ENCODE assay signal across 8 cellular contexts in the genomic region with DNA sequence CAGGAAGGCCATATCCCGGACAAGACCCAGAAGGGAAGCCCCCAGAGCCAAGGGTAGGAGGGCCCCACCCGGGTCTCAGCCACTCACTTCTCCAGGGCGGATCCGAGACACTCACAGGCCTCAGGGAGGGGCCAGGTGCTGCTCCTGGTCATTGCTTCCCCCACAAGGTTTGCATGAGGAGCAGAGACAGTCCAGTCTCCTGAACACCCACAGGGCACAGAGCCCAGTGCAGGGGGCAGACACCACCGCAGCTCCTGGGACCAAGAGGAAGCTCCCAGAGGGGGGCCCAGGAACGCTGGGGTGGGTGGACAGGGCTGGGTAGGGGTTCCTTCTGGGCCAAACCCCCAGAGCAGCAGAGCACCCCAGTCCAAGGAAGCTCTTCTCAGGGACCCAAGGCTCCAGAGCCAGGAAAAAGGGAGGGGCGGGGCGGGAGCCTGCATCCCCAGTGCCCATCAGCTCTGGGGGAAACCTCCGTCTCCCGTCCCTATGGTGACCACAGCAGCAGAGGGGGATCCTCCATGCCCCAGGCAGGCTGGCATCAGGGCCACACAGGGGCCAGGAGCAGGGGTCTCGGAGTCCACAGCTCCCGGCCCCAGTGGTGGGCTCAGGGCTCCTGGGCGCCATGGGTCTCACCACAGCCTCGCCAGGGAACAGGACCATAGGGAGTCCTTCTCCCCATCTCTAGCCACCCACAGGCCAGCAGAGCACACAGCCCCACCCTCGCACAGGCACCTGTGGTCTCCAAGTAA. TPM values are rescaled to one million over a fixed set of nuclear protein-coding genes. Genes with fewer than 3 reads are reported as not detected.
A peak's percentile ranks its signal among the peaks of the same experiment; 100 is the strongest.
DNase-seq lines count a peak whose midpoint lies in the region; ATAC-seq lines count a peak whose summit lies in the region.

No MANE protein-coding gene starts in this region.

- no peak for DNase-seq in T-helper 2 cell treated with Interferon-gamma antibody and Interleukin-4, amounts not matched to agents 5 μg/mL and 100 μg/mL, for 36 hours (ENCODE audit: low spot score)
- DNase-seq in T-helper 2 cell: no peak
- peak in 1 of 2 donors; percentile 19 for DNase-seq in left colon
- DNase-seq in NCI-H2196 (lab: John Stamatoyannopoulos, UW; ENCODE audit: unreplicated experiment): no peak

- peaks cover 74% of the 10 kb centered on the region for H3K36me3 ChIP-seq in thymus (ENCODE audit: control insufficient read depth, insufficient read depth)

- peaks cover 18% of the 10 kb centered on the region for H3K36me3 Mint-ChIP-seq in T-helper 2 cell treated with Interferon-gamma antibody and Interleukin-4, amounts not matched to agents 5 μg/mL and 100 μg/mL, for 36 hours (ENCODE audit: low read depth)
- H3K36me3 Mint-ChIP-seq in activated naive CD8-positive, alpha-beta T cell: no peaks in the 10 kb centered on the region

- H3K27ac ChIP-seq in thymus (ENCODE audit: low read depth): peak overlapping the region; percentile 64

- WGBS in thymus: 85% methylated on average over 15 of the region's 15 CpGs

- intact Hi-C loops in left colon (cut with DNase I, micrococcal nuclease): no loop called here

- peak overlapping the region; percentile 97 for H3K27ac Mint-ChIP-seq in T-helper 2 cell treated with Interferon-gamma antibody and Interleukin-4, amounts not matched to agents 5 μg/mL and 100 μg/mL, for 36 hours
- H3K27ac Mint-ChIP-seq in activated naive CD8-positive, alpha-beta T cell: peak overlapping the region; percentile 97

- H3K4me1 Mint-ChIP-seq in T-helper 2 cell treated with Interferon-gamma antibody and Interleukin-4, amounts not matched to agents 5 μg/mL and 100 μg/mL, for 36 hours (ENCODE audit: low read depth): peaks cover 14% of the 10 kb centered on the region
- peaks cover 15% of the 10 kb centered on the region for H3K4me1 Mint-ChIP-seq in activated naive CD8-positive, alpha-beta T cell (ENCODE audit: low read depth)

- no peaks in the 10 kb centered on the region for H3K27me3 ChIP-seq in thymus (ENCODE audit: control insufficient read depth, insufficient read depth)

- H3K9me3 Mint-ChIP-seq in T-helper 2 cell treated with Interferon-gamma antibody and Interleukin-4, amounts not matched to agents 5 μg/mL and 100 μg/mL, for 36 hours: no peaks in the 10 kb centered on the region
- H3K9me3 Mint-ChIP-seq in activated naive CD8-positive, alpha-beta T cell (ENCODE audit: low read depth): no peaks in the 10 kb centered on the region

- H3K27me3 Mint-ChIP-seq in T-helper 2 cell treated with Interferon-gamma antibody and Interleukin-4, amounts not matched to agents 5 μg/mL and 100 μg/mL, for 36 hours (ENCODE audit: low read depth): no peaks in the 10 kb centered on the region
- H3K27me3 Mint-ChIP-seq in activated naive CD8-positive, alpha-beta T cell: no peaks in the 10 kb centered on the region

- peak overlapping the region; percentile 68 for H3K4me3 ChIP-seq in thymus (ENCODE audit: low read length)

- ATAC-seq in left colon: peak; percentile 20
- no peak for ATAC-seq in GM18870 (IDR thresholded peaks at IDR 0.05; ENCODE audit: unreplicated experiment)
- ATAC-seq in GM21526 (IDR thresholded peaks at IDR 0.05; ENCODE audit: low FRiP score, unreplicated experiment): no peak

- peaks cover 3% of the 10 kb centered on the region for H3K4me1 ChIP-seq in thymus (ENCODE audit: control insufficient read depth, insufficient read depth, low read length)

- H3K9me3 ChIP-seq in thymus (ENCODE audit: control insufficient read depth): no peaks in the 10 kb centered on the region

- H3K4me3 Mint-ChIP-seq in T-helper 2 cell treated with Interferon-gamma antibody and Interleukin-4, amounts not matched to agents 5 μg/mL and 100 μg/mL, for 36 hours: peak overlapping the region; percentile 94
- H3K4me3 Mint-ChIP-seq in activated naive CD8-positive, alpha-beta T cell: peak overlapping the region; percentile 86

RNA-seq across cellular contexts. Expression of gene MRPL28, which starts 0.8 kb away (rescaled TPM):
- total RNA-seq in left colon: 10 to 100 TPM; 47.7 to 48.2 TPM
- 79.4 TPM for polyA plus RNA-seq in thymus

RNA-seq across cellular contexts. Expression of gene PGAP6, which starts 10.6 kb away (rescaled TPM):
- total RNA-seq in left colon: 100 to 1,000 TPM; 116 to 130 TPM
- 47.4 TPM for polyA plus RNA-seq in thymus

RNA-seq across cellular contexts. Expression of gene AXIN1, which starts 18.6 kb away (rescaled TPM):
- 10 to 100 TPM; 32.8 to 38.4 TPM for total RNA-seq in left colon
- 24.1 TPM for polyA plus RNA-seq in thymus

RNA-seq across cellular contexts. Expression of gene NME4, which starts 25.8 kb away (rescaled TPM):
- 10 to 100 TPM; 38.4 to 39.1 TPM for total RNA-seq in left colon
- polyA plus RNA-seq in thymus: 34.4 TPM

RNA-seq across cellular contexts. Expression of gene DECR2, which starts 30.5 kb away (rescaled TPM):
- 10 to 100 TPM; 60.6 to 61.8 TPM for total RNA-seq in left colon
- polyA plus RNA-seq in thymus: 14.2 TPM
